8 cellular contexts compared by ENCODE assay signal in the genomic region with DNA sequence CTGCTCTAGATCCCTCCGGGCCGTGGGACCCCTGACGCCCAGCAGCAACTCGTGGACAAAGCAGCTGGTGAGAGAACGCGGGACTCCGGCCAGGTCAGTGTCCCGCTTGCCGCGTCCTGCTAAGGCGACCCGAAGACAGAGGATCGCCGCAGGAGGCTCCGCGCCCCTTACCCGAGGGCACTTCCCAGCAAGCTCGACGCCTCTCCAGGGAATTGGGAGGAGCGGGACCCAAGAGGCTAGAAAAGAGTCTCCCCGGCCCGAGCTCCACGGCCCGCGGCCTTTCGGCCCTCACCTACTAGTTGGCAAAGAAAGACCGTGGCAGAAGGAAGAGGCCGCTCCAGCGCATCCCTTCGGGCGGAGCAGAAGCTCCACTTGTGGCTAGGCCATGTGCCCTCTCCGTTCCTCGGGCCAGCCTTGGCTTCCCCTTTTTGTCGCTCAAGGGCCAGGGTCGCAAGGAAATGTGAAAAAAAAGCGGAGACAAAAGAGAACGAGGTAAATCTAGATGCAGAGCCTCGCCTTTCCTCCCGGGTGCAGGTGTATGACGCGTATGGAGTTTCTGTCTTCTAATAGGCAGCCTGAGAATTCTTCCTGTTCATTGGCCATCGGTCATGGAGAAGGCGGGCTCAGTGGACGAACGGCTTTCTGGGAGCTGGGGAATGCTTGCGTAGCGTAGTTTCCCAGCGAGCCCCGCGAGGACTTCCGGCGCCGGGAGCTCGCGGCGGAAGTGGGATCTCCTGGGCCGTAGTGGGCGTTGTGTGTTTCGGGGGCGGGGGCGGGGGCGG. TPM values are rescaled to one million over a fixed set of nuclear protein-coding genes. Genes with fewer than 3 reads are reported as not detected.
DNase-seq lines count a peak whose midpoint lies in the region; ATAC-seq, FAIRE-seq and TF ChIP-seq lines count a peak whose summit lies in the region.

A gene with protein sequence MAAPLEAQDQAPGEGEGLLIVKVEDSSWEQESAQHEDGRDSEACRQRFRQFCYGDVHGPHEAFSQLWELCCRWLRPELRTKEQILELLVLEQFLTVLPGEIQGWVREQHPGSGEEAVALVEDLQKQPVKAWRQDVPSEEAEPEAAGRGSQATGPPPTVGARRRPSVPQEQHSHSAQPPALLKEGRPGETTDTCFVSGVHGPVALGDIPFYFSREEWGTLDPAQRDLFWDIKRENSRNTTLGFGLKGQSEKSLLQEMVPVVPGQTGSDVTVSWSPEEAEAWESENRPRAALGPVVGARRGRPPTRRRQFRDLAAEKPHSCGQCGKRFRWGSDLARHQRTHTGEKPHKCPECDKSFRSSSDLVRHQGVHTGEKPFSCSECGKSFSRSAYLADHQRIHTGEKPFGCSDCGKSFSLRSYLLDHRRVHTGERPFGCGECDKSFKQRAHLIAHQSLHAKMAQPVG (plus strand): TSS at position 692 of the 782 bp plus-strand sequence. CDS start 2,252 bp downstream, outside the sequence.

- peak within 1 kb of the TSS; percentile 92 for H3K27ac ChIP-seq in angular gyrus (ENCODE audit: low read depth, low read length)
- peak within 1 kb of the TSS; percentile 92 to 98 for H3K27ac ChIP-seq in right atrium auricular region
- peak within 1 kb of the TSS; percentile 94 for H3K27ac ChIP-seq in psoas muscle

- FAIRE-seq in urothelium cell line (lab: Jason Lieb, UNC): no peak

- H3K4me3 Mint-ChIP-seq in T-helper 17 cell: peak within 1 kb of the TSS; percentile 95

- H3K27me3 ChIP-seq in right atrium auricular region: no peaks in the 10 kb centered on the region
- H3K27me3 ChIP-seq in psoas muscle (ENCODE audit: insufficient read depth in 3 of 3, low read length in 2 of 3): no peaks in the 10 kb centered on the region

- TF ChIP-seq CTCF in right atrium auricular region (IDR thresholded peaks at IDR 0.05): peak in 1 of 2 donors; percentile 6
- TF ChIP-seq CTCF in psoas muscle (IDR thresholded peaks at IDR 0.05): no peak

- H3K4me3 ChIP-seq in right atrium auricular region (peak within 1 kb of the TSS; percentile 96 to 99), psoas muscle (peak within 1 kb of the TSS; percentile 99)

- H3K27ac Mint-ChIP-seq in T-helper 17 cell: peak within 1 kb of the TSS; percentile 94

- peaks cover 16% of the 10 kb centered on the region for H3K4me1 Mint-ChIP-seq in T-helper 17 cell

- peak; percentile 94 to 99 for DNase-seq in NCI-H187 (lab: John Stamatoyannopoulos, UW)
- DNase-seq in T-helper 17 cell: peak; percentile 81 to 88 (median 85)
- DNase-seq in right atrium auricular region (ENCODE audit: low spot score): peak; percentile 98
- DNase-seq in psoas muscle: peak; percentile 94 to 97
- peak; percentile 95 for DNase-seq in urothelium cell line (ENCODE audit: low spot score)

- intact Hi-C loops in psoas muscle (cut with DNase I): no loop called here

- H3K36me3 Mint-ChIP-seq in T-helper 17 cell (ENCODE audit: low read depth): peaks cover 2% of the 10 kb centered on the region

- H3K4me1 ChIP-seq in right atrium auricular region: peaks cover 0 to 28% of the 10 kb centered on the region in 2 donors
- H3K4me1 ChIP-seq in psoas muscle: peaks cover 29% of the 10 kb centered on the region

- H3K36me3 ChIP-seq in right atrium auricular region (peaks cover 13% of the 10 kb centered on the region), psoas muscle (ENCODE audit: insufficient read depth in 1 of 2, low read depth in 1 of 2) (peaks cover 0 to 39% of the 10 kb centered on the region in 2 donors)

- 0 to 1% (median 1%) methylated on average over 52 to 62 of the region's 62 CpGs for WGBS in psoas muscle, 3 donors

- ATAC-seq in GM18498 (IDR thresholded peaks at IDR 0.05; ENCODE audit: unreplicated experiment) (peak; percentile 92), HG02938 (IDR thresholded peaks at IDR 0.05; ENCODE audit: unreplicated experiment) (peak; percentile 97), T-helper 17 cell (peak; percentile 98), psoas muscle (peak; percentile 94 to 98 (median 94))

- H3K9me3 ChIP-seq in T-helper 17 cell (ENCODE audit: control insufficient read depth, low read length, poor library complexity, severe bottlenecking) (no peaks in the 10 kb centered on the region), right atrium auricular region (no peaks in the 10 kb centered on the region), psoas muscle (no peaks in the 10 kb centered on the region)

- no peaks in the 10 kb centered on the region for H3K27me3 Mint-ChIP-seq in T-helper 17 cell

RNA-seq across cellular contexts. Expression of the gene that starts here (rescaled TPM):
- total RNA-seq in T-helper 17 cell (1 to 10 TPM; 3.1 to 3.4 TPM), right atrium auricular region (1 to 10 TPM; 7.3 to 7.9 TPM), psoas muscle (10 to 100 TPM in 1 of 4 donors, 1 to 10 TPM in 3; 8.1 to 11.6 (median 9.2) TPM)
- polyA plus RNA-seq in psoas muscle: 10 to 100 TPM in 2 of 3 donors, 1 to 10 TPM in 1; 7.9 to 19.1 (median 18.9) TPM

Comparison
In these comparisons a context has a peak if more than half of its experiments do, and no peak if none do; other contexts are left out.
1. Peak in every context shown above with its lines: DNase-seq, ATAC-seq, H3K4me3 ChIP-seq and H3K27ac ChIP-seq.